In the genomic region with DNA sequence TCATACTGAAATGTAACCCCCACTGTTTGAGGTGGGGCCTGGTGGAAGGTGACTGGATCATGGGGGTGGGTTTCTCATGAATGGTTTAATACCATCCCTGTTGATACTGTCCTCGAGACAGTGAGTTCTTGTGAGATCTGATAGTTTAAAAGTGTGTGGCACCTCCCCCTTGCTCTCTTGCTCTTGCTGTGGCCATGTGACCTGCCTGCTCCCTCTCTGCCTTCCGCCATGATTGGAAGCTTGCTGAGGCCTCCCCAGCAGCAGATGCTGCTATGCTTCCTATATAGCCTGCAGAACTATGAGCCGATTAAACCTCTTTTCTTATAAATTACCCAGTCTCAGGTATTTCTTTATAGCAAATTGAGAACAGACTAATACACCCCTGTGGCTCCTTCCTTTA, we compare ENCODE assay signal across 14 cellular contexts. TPM values are rescaled to one million over a fixed set of nuclear protein-coding genes. Genes with fewer than 3 reads are reported as not detected.
DNase-seq lines count a peak whose midpoint lies in the region; ATAC-seq and TF ChIP-seq lines count a peak whose summit lies in the region.
"Had no signal": no experiment of that assay in that cellular context is flagged by ENCODE, and none has a peak within 500 bp of the region (broad histone marks: within the 10 kb centered on the region; RNA-seq: fewer than 3 reads in every experiment).

No MANE protein-coding gene starts in this region.

- no peak overlapping the region for H3K4me3 ChIP-seq in body of pancreas
- no peak overlapping the region for H3K4me3 ChIP-seq in thyroid gland (replicated peaks in 1 of 3)

- peak overlapping the region in 1 of 2 donors; percentile 0 for H3K4me3 Mint-ChIP-seq in activated T-cell treated with anti-CD3 and anti-CD28 coated beads, Interleukin-2, amount 50 U/mL, for 72 hours
- H3K4me3 Mint-ChIP-seq in memory B cell: no peak overlapping the region
- no peak overlapping the region for H3K4me3 Mint-ChIP-seq in T-helper 2 cell treated with Interferon-gamma antibody and Interleukin-4, amounts not matched to agents 5 μg/mL and 100 μg/mL, for 36 hours
- H3K4me3 Mint-ChIP-seq: activated naive CD4-positive, alpha-beta T cell treated with anti-CD3 and anti-CD28 coated beads, Interleukin-2, amount 10 ng/mL, durations not matched to agents 7 days and 5 days; naive B cell had no signal

- no peaks in the 10 kb centered on the region for H3K27me3 Mint-ChIP-seq in activated T-cell treated with anti-CD3 and anti-CD28 coated beads, Interleukin-2, amount 50 U/mL, for 72 hours (ENCODE audit: low read depth)
- no peaks in the 10 kb centered on the region for H3K27me3 Mint-ChIP-seq in memory B cell
- H3K27me3 Mint-ChIP-seq in T-helper 2 cell treated with Interferon-gamma antibody and Interleukin-4, amounts not matched to agents 5 μg/mL and 100 μg/mL, for 36 hours (ENCODE audit: low read depth): no peaks in the 10 kb centered on the region
- H3K27me3 Mint-ChIP-seq: activated naive CD4-positive, alpha-beta T cell treated with anti-CD3 and anti-CD28 coated beads, Interleukin-2, amount 10 ng/mL, durations not matched to agents 7 days and 5 days; naive B cell had no signal

- H3K9me3 Mint-ChIP-seq in activated T-cell treated with anti-CD3 and anti-CD28 coated beads, Interleukin-2, amount 50 U/mL, for 72 hours: no peaks in the 10 kb centered on the region
- H3K9me3 Mint-ChIP-seq in memory B cell: no peaks in the 10 kb centered on the region
- H3K9me3 Mint-ChIP-seq in T-helper 2 cell treated with Interferon-gamma antibody and Interleukin-4, amounts not matched to agents 5 μg/mL and 100 μg/mL, for 36 hours: no peaks in the 10 kb centered on the region
- H3K9me3 Mint-ChIP-seq: activated naive CD4-positive, alpha-beta T cell treated with anti-CD3 and anti-CD28 coated beads, Interleukin-2, amount 10 ng/mL, durations not matched to agents 7 days and 5 days; naive B cell had no signal

- intact Hi-C loops in body of pancreas (cut with DNase I) (no loop called here), thyroid gland (cut with DNase I) (loop anchor here (5.0 kb wide), 1 partner anchor 35 kb away; no protein-coding TSS in a partner anchor)

- H3K27me3 ChIP-seq in body of pancreas: no peaks in the 10 kb centered on the region
- H3K27me3 ChIP-seq in thyroid gland: no peaks in the 10 kb centered on the region

- H3K9me3 ChIP-seq in body of pancreas (no peaks in the 10 kb centered on the region), thyroid gland (no peaks in the 10 kb centered on the region)

- peak overlapping the region; percentile 12 for H3K27ac Mint-ChIP-seq in activated T-cell treated with anti-CD3 and anti-CD28 coated beads, Interleukin-2, amount 50 U/mL, for 72 hours
- peak overlapping the region; percentile 21 for H3K27ac Mint-ChIP-seq in memory B cell
- H3K27ac Mint-ChIP-seq in T-helper 2 cell treated with Interferon-gamma antibody and Interleukin-4, amounts not matched to agents 5 μg/mL and 100 μg/mL, for 36 hours: no peak overlapping the region
- H3K27ac Mint-ChIP-seq: activated naive CD4-positive, alpha-beta T cell treated with anti-CD3 and anti-CD28 coated beads, Interleukin-2, amount 10 ng/mL, durations not matched to agents 7 days and 5 days had no signal

- H3K4me1 ChIP-seq in body of pancreas (peaks cover 53% of the 10 kb centered on the region), thyroid gland (peaks cover 45 to 52% of the 10 kb centered on the region in 2 donors)

- H3K4me1 Mint-ChIP-seq in activated T-cell treated with anti-CD3 and anti-CD28 coated beads, Interleukin-2, amount 50 U/mL, for 72 hours (ENCODE audit: low read depth): peaks cover 49% of the 10 kb centered on the region
- peaks cover 16% of the 10 kb centered on the region for H3K4me1 Mint-ChIP-seq in memory B cell
- H3K4me1 Mint-ChIP-seq in T-helper 2 cell treated with Interferon-gamma antibody and Interleukin-4, amounts not matched to agents 5 μg/mL and 100 μg/mL, for 36 hours (ENCODE audit: low read depth): peaks cover 26% of the 10 kb centered on the region

- WGBS in body of pancreas, 2 donors: 90 to 92% methylated on average over 3 of the region's 3 CpGs
- WGBS in thyroid gland, 2 donors: 76 to 92% methylated on average over 3 of the region's 3 CpGs

- DNase-seq in activated T-cell treated with anti-CD3 and anti-CD28 coated beads, Interleukin-2, amount 50 U/mL, for 72 hours: no peak
- no peak for DNase-seq in activated T-cell treated with anti-CD3 and anti-CD28 coated beads, Interleukin-2, amount 50 U/mL, for 48 hours
- no peak for DNase-seq in body of pancreas
- DNase-seq in memory B cell (ENCODE audit: low spot score in 2 of 2): no peak
- DNase-seq in thyroid gland: no peak
- DNase-seq in stimulated activated CD4-positive, alpha-beta T cell treated with anti-CD3 and anti-CD28 coated beads, Interleukin-4, amount 100 ng/mL, for 4 hours: no peak
- no peak for DNase-seq in T-helper 2 cell treated with Interferon-gamma antibody and Interleukin-4, amounts not matched to agents 5 μg/mL and 100 μg/mL, for 36 hours (ENCODE audit: low spot score)
- no peak for DNase-seq in NK-92 treated with Interleukin-12 subunit alpha and Interleukin-12 subunit beta, amount 100 ng/mL, for 24 hours (lab: John Stamatoyannopoulos, UW)
- DNase-seq: activated naive CD4-positive, alpha-beta T cell treated with anti-CD3 and anti-CD28 coated beads, Interleukin-2, amount 10 ng/mL, durations not matched to agents 7 days and 5 days; naive B cell; NCI-H510A; stimulated activated naive CD8-positive, alpha-beta T cell treated with anti-CD3 and anti-CD28 coated beads, Interleukin-15, Interleukin-2, amounts not matched to agents 100 U/mL and 50 U/mL, for 24 hours had no signal

- H3K36me3 ChIP-seq in body of pancreas (replicated peaks in 1 of 2; ENCODE audit: insufficient read depth in 1 of 2, low read depth in 2 of 2): peaks cover 7 to 15% of the 10 kb centered on the region in 2 donors
- H3K36me3 ChIP-seq in thyroid gland: peaks cover 28 to 41% of the 10 kb centered on the region in 2 donors

- TF ChIP-seq POLR2A in body of pancreas (IDR thresholded peaks at IDR 0.05) (no peak), thyroid gland (IDR thresholded peaks at IDR 0.05) (no peak)

- TF ChIP-seq CTCF in body of pancreas (IDR thresholded peaks at IDR 0.05) (no peak), thyroid gland (IDR thresholded peaks at IDR 0.05) (no peak)

- ATAC-seq in activated T-cell treated with anti-CD3 and anti-CD28 coated beads, Interleukin-2, amount 50 U/mL, for 72 hours (replicated peaks in 1 of 2): no peak
- ATAC-seq in body of pancreas (no peak), memory B cell (ENCODE audit: low read depth) (no peak)
- ATAC-seq: activated CD4-positive, CD25-positive, alpha-beta regulatory T cell treated with anti-CD3 and anti-CD28 coated beads, Interleukin-2, amount 50 U/mL, for 24 hours had no signal

- peaks cover 10 to 51% of the 10 kb centered on the region in 2 donors for H3K36me3 Mint-ChIP-seq in activated T-cell treated with anti-CD3 and anti-CD28 coated beads, Interleukin-2, amount 50 U/mL, for 72 hours (ENCODE audit: insufficient read depth in 2 of 2)
- peaks cover 19% of the 10 kb centered on the region for H3K36me3 Mint-ChIP-seq in memory B cell
- peaks cover 33% of the 10 kb centered on the region for H3K36me3 Mint-ChIP-seq in T-helper 2 cell treated with Interferon-gamma antibody and Interleukin-4, amounts not matched to agents 5 μg/mL and 100 μg/mL, for 36 hours (ENCODE audit: low read depth)

- peak overlapping the region; percentile 65 to 83 (median 74) for H3K27ac ChIP-seq in body of pancreas
- peak overlapping the region in 2 of 3 donors; percentile 72 to 94 for H3K27ac ChIP-seq in thyroid gland
- H3K27ac ChIP-seq: HL-60 had no signal

RNA-seq across cellular contexts. Expression of gene STAT3, which starts 40.6 kb away (rescaled TPM):
- total RNA-seq in activated T-cell treated with anti-CD3 and anti-CD28 coated beads, Interleukin-2, amount 50 U/mL, for 72 hours: 100 to 1,000 TPM; 346 to 380 TPM
- total RNA-seq in body of pancreas: 10 to 100 TPM; 79.4 to 99.5 TPM
- total RNA-seq in thyroid gland: 100 to 1,000 TPM; 147 to 292 (median 206) TPM

RNA-seq across cellular contexts. Expression of gene STAT5A, which starts 59.3 kb away (rescaled TPM):
- total RNA-seq in activated T-cell treated with anti-CD3 and anti-CD28 coated beads, Interleukin-2, amount 50 U/mL, for 72 hours: 100 to 1,000 TPM; 243 to 264 TPM
- total RNA-seq in body of pancreas (10 to 100 TPM; 25.2 to 52.1 TPM), thyroid gland (10 to 100 TPM; 31.9 to 46.1 (median 34.0) TPM)

Comparison
In these comparisons a context has a peak if more than half of its experiments do, and no peak if none do; other contexts are left out.
1. RNA of gene STAT5A, which starts 59.3 kb away (total RNA-seq): 243 to 264 TPM in activated T-cell treated with anti-CD3 and anti-CD28 coated beads, Interleukin-2, amount 50 U/mL, for 72 hours; 25.2 to 52.1 TPM in body of pancreas and 31.9 to 46.1 TPM in thyroid gland; every median in the first group is over 4 times any median in the second.